In genomic region chr14:21643407-21643806, GRCh38 we compare ENCODE assay signal across 20 cellular contexts. TPM values are rescaled to one million over a fixed set of nuclear protein-coding genes. Genes with fewer than 3 reads are reported as not detected.
A peak's percentile ranks its signal among the peaks of the same experiment; 100 is the strongest.
DNase-seq lines count a peak whose midpoint lies in the region; ATAC-seq, FAIRE-seq and TF ChIP-seq lines count a peak whose summit lies in the region.
"Had no signal": no experiment of that assay in that cellular context is flagged by ENCODE, and none has a peak within 500 bp of the region (broad histone marks: within the 10 kb centered on the region; RNA-seq: fewer than 3 reads in every experiment).

No MANE protein-coding gene starts in this region.

- no peak overlapping the region for H3K4me2 ChIP-seq in mesendoderm (ENCODE audit: low read length)

- H3K4ac ChIP-seq in mesendoderm (ENCODE audit: low read depth, low read length), result no peak overlapping the region

- no peak overlapping the region for H2BK120ac ChIP-seq in mesendoderm (ENCODE audit: low read depth, low read length)

- no peaks in the 10 kb centered on the region for H3K27me3 ChIP-seq in CD4-positive, alpha-beta T cell (ENCODE audit: control insufficient read depth, insufficient read depth, low read length)
- no peaks in the 10 kb centered on the region for H3K27me3 ChIP-seq in bronchial epithelial cell (ENCODE audit: control insufficient read depth, insufficient read depth, low read length)
- no peaks in the 10 kb centered on the region for H3K27me3 ChIP-seq in mesendoderm (ENCODE audit: insufficient read depth, low read length, poor library complexity)

- no peak overlapping the region for H4K8ac ChIP-seq in mesendoderm (ENCODE audit: low read depth, low read length)

- peak; percentile 47 for FAIRE-seq in bronchial epithelial cell (lab: Jason Lieb, UNC)
- FAIRE-seq: A204.1, GM19239, RCC 7860 had no signal

- H3K27ac ChIP-seq in CD4-positive, alpha-beta T cell (ENCODE audit: low read depth, low read length), result no peak overlapping the region
- no peak overlapping the region for H3K27ac ChIP-seq in mesendoderm (ENCODE audit: low read depth, low read length)
- H3K27ac ChIP-seq: C4-2B had no signal

- peak; percentile 29 for ATAC-seq in CD4-positive, alpha-beta T cell (ENCODE audit: poor library complexity)
- ATAC-seq in left cardiac atrium, result no peak

- H3K79me2 ChIP-seq in mesendoderm (ENCODE audit: control insufficient read depth, insufficient read depth, low read length), result no peaks in the 10 kb centered on the region

- H3K4me3 Mint-ChIP-seq in activated CD4-positive, alpha-beta T cell treated with anti-CD3 and anti-CD28 coated beads, Interleukin-2, amount 10 ng/mL, durations not matched to agents 7 days and 5 days, result peak overlapping the region; percentile 24
- H3K4me3 Mint-ChIP-seq in CD4-positive, alpha-beta T cell, result no peak overlapping the region
- peak overlapping the region; percentile 27 for H3K4me3 Mint-ChIP-seq in activated CD4-positive, alpha-beta memory T cell treated with anti-CD3 and anti-CD28 coated beads, Interleukin-2, amount 10 ng/mL, durations not matched to agents 7 days and 5 days

- TF ChIP-seq CTCF in CD4-positive, alpha-beta T cell (IDR thresholded peaks at IDR 0.05), result no peak
- no peak for TF ChIP-seq CTCF in bronchial epithelial cell (IDR thresholded peaks at IDR 0.05; ENCODE audit: insufficient read depth, low read length, severe bottlenecking)

- no peak overlapping the region for H2BK5ac ChIP-seq in mesendoderm (ENCODE audit: low read length)

- no peak overlapping the region for H3K56ac ChIP-seq in mesendoderm (ENCODE audit: low read length)

- intact Hi-C loops in CD4-positive, alpha-beta T cell (cut with DNase I, micrococcal nuclease), result loop anchor here in 1 of 2 experiments (5.0 kb wide), 1 partner anchor 914 kb away; no protein-coding TSS in a partner anchor
- intact Hi-C loops in left cardiac atrium (cut with DNase I), result no loop called here

- DNase-seq in activated CD4-positive, alpha-beta T cell treated with anti-CD3 and anti-CD28 coated beads, Interleukin-2, amount 10 ng/mL, durations not matched to agents 7 days and 5 days, result no peak
- DNase-seq in activated CD4-positive, alpha-beta T cell treated with anti-CD3 and anti-CD28 coated beads for 1 hour, result no peak
- no peak for DNase-seq in CD4-positive, alpha-beta T cell
- DNase-seq in activated CD4-positive, alpha-beta memory T cell treated with anti-CD3 and anti-CD28 coated beads, Interleukin-2, amount 10 ng/mL, durations not matched to agents 7 days and 5 days, result no peak
- DNase-seq in bronchial epithelial cell (ENCODE audit: low read depth) (no peak), NCI-H187 (lab: John Stamatoyannopoulos, UW) (no peak), left cardiac atrium (no peak), mesendoderm (no peak)
- DNase-seq: DMS79 treated with DMSO at 0.1 percent for 48 hours, GDM1, IMR-90, NCI-H1417, NCI-H2029 treated with DMSO at 0.1 percent for 48 hours, NCI-H524 had no signal

- no peak overlapping the region for H2AK5ac ChIP-seq in mesendoderm (ENCODE audit: low read length)

- H3K4me1 Mint-ChIP-seq in activated CD4-positive, alpha-beta T cell treated with anti-CD3 and anti-CD28 coated beads, Interleukin-2, amount 10 ng/mL, durations not matched to agents 7 days and 5 days, result peaks cover 4% of the 10 kb centered on the region
- H3K4me1 Mint-ChIP-seq in CD4-positive, alpha-beta T cell (ENCODE audit: low read depth), result peaks cover 5% of the 10 kb centered on the region
- H3K4me1 Mint-ChIP-seq in activated CD4-positive, alpha-beta memory T cell treated with anti-CD3 and anti-CD28 coated beads, Interleukin-2, amount 10 ng/mL, durations not matched to agents 7 days and 5 days, result no peaks in the 10 kb centered on the region

- H3K9me3 ChIP-seq in CD4-positive, alpha-beta T cell (ENCODE audit: control insufficient read depth, low read length), result no peaks in the 10 kb centered on the region

- H3K4me1 ChIP-seq in mesendoderm (ENCODE audit: control insufficient read depth, low read depth, low read length), result no peaks in the 10 kb centered on the region

- H3K36me3 ChIP-seq in bronchial epithelial cell (ENCODE audit: control insufficient read depth, insufficient read depth, low read length), result no peaks in the 10 kb centered on the region
- H3K36me3 ChIP-seq in mesendoderm (ENCODE audit: control insufficient read depth, insufficient read depth, low read length), result no peaks in the 10 kb centered on the region

- no peak overlapping the region for H3K18ac ChIP-seq in mesendoderm (ENCODE audit: low read length)

- H3K23ac ChIP-seq in mesendoderm (ENCODE audit: low read length), result no peak overlapping the region

- no peaks in the 10 kb centered on the region for H3K79me1 ChIP-seq in mesendoderm (ENCODE audit: low read length)

- no peaks in the 10 kb centered on the region for H3K36me3 Mint-ChIP-seq in activated CD4-positive, alpha-beta T cell treated with anti-CD3 and anti-CD28 coated beads, Interleukin-2, amount 10 ng/mL, durations not matched to agents 7 days and 5 days (ENCODE audit: low read depth)
- no peaks in the 10 kb centered on the region for H3K36me3 Mint-ChIP-seq in CD4-positive, alpha-beta T cell (ENCODE audit: low read depth)
- no peaks in the 10 kb centered on the region for H3K36me3 Mint-ChIP-seq in activated CD4-positive, alpha-beta memory T cell treated with anti-CD3 and anti-CD28 coated beads, Interleukin-2, amount 10 ng/mL, durations not matched to agents 7 days and 5 days (ENCODE audit: low read depth)

- H3K4me3 ChIP-seq in bronchial epithelial cell (ENCODE audit: low read depth, low read length) (no peak overlapping the region), mesendoderm (ENCODE audit: low read length) (no peak overlapping the region)

- no peak overlapping the region for H4K5ac ChIP-seq in mesendoderm (ENCODE audit: low read length)

- WGBS in mesendoderm (ENCODE audit: extremely low coverage, insufficient coverage, low lambda C conversion rate), result no CpG with 5 or more reads among the region's 5 CpGs

- no peak overlapping the region for H3K27ac Mint-ChIP-seq in activated CD4-positive, alpha-beta T cell treated with anti-CD3 and anti-CD28 coated beads, Interleukin-2, amount 10 ng/mL, durations not matched to agents 7 days and 5 days
- no peak overlapping the region for H3K27ac Mint-ChIP-seq in CD4-positive, alpha-beta T cell
- H3K27ac Mint-ChIP-seq in activated CD4-positive, alpha-beta memory T cell treated with anti-CD3 and anti-CD28 coated beads, Interleukin-2, amount 10 ng/mL, durations not matched to agents 7 days and 5 days, result peak overlapping the region; percentile 21

- H3K9ac ChIP-seq in mesendoderm (ENCODE audit: low read length), result no peak overlapping the region

- POLR2A ChIA-PET in activated CD4-positive, alpha-beta T cell treated with anti-CD3 and anti-CD28 coated beads, Interleukin-2, amount 10 ng/mL, durations not matched to agents 7 days and 5 days (lab: Charles Lee), result no interaction called here
- POLR2A ChIA-PET in CD4-positive, alpha-beta T cell (lab: Charles Lee), result interaction anchor here (1.1 kb wide), 1 partner anchor 895 kb away, joined by 3 read pairs; no protein-coding TSS in a partner anchor
- POLR2A ChIA-PET in activated CD4-positive, alpha-beta memory T cell treated with anti-CD3 and anti-CD28 coated beads, Interleukin-2, amount 10 ng/mL, durations not matched to agents 7 days and 5 days (lab: Charles Lee), result interaction anchor here (1.0 kb wide), 2 partner anchors 876 to 924 kb away, joined by 3 read pairs; no protein-coding TSS in a partner anchor

- peaks cover 9% of the 10 kb centered on the region for H3K27me3 Mint-ChIP-seq in activated CD4-positive, alpha-beta T cell treated with anti-CD3 and anti-CD28 coated beads, Interleukin-2, amount 10 ng/mL, durations not matched to agents 7 days and 5 days
- peaks cover 7% of the 10 kb centered on the region for H3K27me3 Mint-ChIP-seq in CD4-positive, alpha-beta T cell
- peaks cover 10% of the 10 kb centered on the region for H3K27me3 Mint-ChIP-seq in activated CD4-positive, alpha-beta memory T cell treated with anti-CD3 and anti-CD28 coated beads, Interleukin-2, amount 10 ng/mL, durations not matched to agents 7 days and 5 days

- no peak overlapping the region for H2BK15ac ChIP-seq in mesendoderm (replicated peaks; ENCODE audit: low read depth)

- CTCF ChIA-PET in activated CD4-positive, alpha-beta T cell treated with anti-CD3 and anti-CD28 coated beads, Interleukin-2, amount 10 ng/mL, durations not matched to agents 7 days and 5 days (lab: Charles Lee), result interaction anchor here (1.4 kb wide), 1 partner anchor 40 kb away, joined by 4 read pairs; no protein-coding TSS in a partner anchor
- CTCF ChIA-PET in CD4-positive, alpha-beta T cell (lab: Charles Lee), result no interaction called here
- CTCF ChIA-PET in activated CD4-positive, alpha-beta memory T cell treated with anti-CD3 and anti-CD28 coated beads, Interleukin-2, amount 10 ng/mL, durations not matched to agents 7 days and 5 days (lab: Charles Lee), result no interaction called here

- H3K9me3 Mint-ChIP-seq in activated CD4-positive, alpha-beta T cell treated with anti-CD3 and anti-CD28 coated beads, Interleukin-2, amount 10 ng/mL, durations not matched to agents 7 days and 5 days, result no peaks in the 10 kb centered on the region
- H3K9me3 Mint-ChIP-seq in CD4-positive, alpha-beta T cell, result no peaks in the 10 kb centered on the region
- no peaks in the 10 kb centered on the region for H3K9me3 Mint-ChIP-seq in activated CD4-positive, alpha-beta memory T cell treated with anti-CD3 and anti-CD28 coated beads, Interleukin-2, amount 10 ng/mL, durations not matched to agents 7 days and 5 days

RNA-seq across cellular contexts. Expression of gene OR10G2, which starts 8.7 kb away (rescaled TPM):
- total RNA-seq in activated CD4-positive, alpha-beta T cell treated with anti-CD3 and anti-CD28 coated beads, Interleukin-2, amount 10 ng/mL, durations not matched to agents 7 days and 5 days, result not detected
- total RNA-seq in CD4-positive, alpha-beta T cell, result not detected
- not detected for total RNA-seq in activated CD4-positive, alpha-beta memory T cell treated with anti-CD3 and anti-CD28 coated beads, Interleukin-2, amount 10 ng/mL, durations not matched to agents 7 days and 5 days
- total RNA-seq in bronchial epithelial cell, result not detected in 2 replicates
- not detected for total RNA-seq in left cardiac atrium
- not detected for polyA plus RNA-seq in mesendoderm (2013, experiment 1 of 2)
- polyA plus RNA-seq in mesendoderm (2013, experiment 2 of 2), result not detected
- total RNA-seq: HT-29, IMR-90, LHCN-M2 had no signal
- polyA plus RNA-seq: IMR-90 had no signal

RNA-seq across cellular contexts. Expression of gene OR4E2, which starts 10.2 kb away (rescaled TPM):
- not detected for total RNA-seq in activated CD4-positive, alpha-beta T cell treated with anti-CD3 and anti-CD28 coated beads, Interleukin-2, amount 10 ng/mL, durations not matched to agents 7 days and 5 days
- not detected for total RNA-seq in CD4-positive, alpha-beta T cell
- under 1 TPM in 1 of 2 experiments, not detected in 1; 0.25 TPM for total RNA-seq in activated CD4-positive, alpha-beta memory T cell treated with anti-CD3 and anti-CD28 coated beads, Interleukin-2, amount 10 ng/mL, durations not matched to agents 7 days and 5 days
- total RNA-seq in bronchial epithelial cell (not detected in 2 replicates), left cardiac atrium (not detected)
- polyA plus RNA-seq in mesendoderm (2013, experiment 1 of 2), result not detected
- polyA plus RNA-seq in mesendoderm (2013, experiment 2 of 2), result not detected
- total RNA-seq: HT-29, IMR-90, LHCN-M2 had no signal
- polyA plus RNA-seq: IMR-90 had no signal

RNA-seq across cellular contexts. Expression of gene OR4E1, which starts 30.2 kb away (rescaled TPM):
- total RNA-seq in activated CD4-positive, alpha-beta T cell treated with anti-CD3 and anti-CD28 coated beads, Interleukin-2, amount 10 ng/mL, durations not matched to agents 7 days and 5 days, result under 1 TPM; 0.05 to 0.23 TPM
- total RNA-seq in CD4-positive, alpha-beta T cell, result not detected
- under 1 TPM; 0.05 to 0.15 TPM for total RNA-seq in activated CD4-positive, alpha-beta memory T cell treated with anti-CD3 and anti-CD28 coated beads, Interleukin-2, amount 10 ng/mL, durations not matched to agents 7 days and 5 days
- total RNA-seq in bronchial epithelial cell (under 0.01 TPM in 1 of 2 replicates, not detected in the other), left cardiac atrium (not detected)
- polyA plus RNA-seq in mesendoderm (2013, experiment 1 of 2), result not detected
- polyA plus RNA-seq in mesendoderm (2013, experiment 2 of 2), result not detected
- total RNA-seq: HT-29, IMR-90 had no signal
- polyA plus RNA-seq: IMR-90 had no signal
